Comparison of ENCODE assay signal across 7 cellular contexts in the genomic region with DNA sequence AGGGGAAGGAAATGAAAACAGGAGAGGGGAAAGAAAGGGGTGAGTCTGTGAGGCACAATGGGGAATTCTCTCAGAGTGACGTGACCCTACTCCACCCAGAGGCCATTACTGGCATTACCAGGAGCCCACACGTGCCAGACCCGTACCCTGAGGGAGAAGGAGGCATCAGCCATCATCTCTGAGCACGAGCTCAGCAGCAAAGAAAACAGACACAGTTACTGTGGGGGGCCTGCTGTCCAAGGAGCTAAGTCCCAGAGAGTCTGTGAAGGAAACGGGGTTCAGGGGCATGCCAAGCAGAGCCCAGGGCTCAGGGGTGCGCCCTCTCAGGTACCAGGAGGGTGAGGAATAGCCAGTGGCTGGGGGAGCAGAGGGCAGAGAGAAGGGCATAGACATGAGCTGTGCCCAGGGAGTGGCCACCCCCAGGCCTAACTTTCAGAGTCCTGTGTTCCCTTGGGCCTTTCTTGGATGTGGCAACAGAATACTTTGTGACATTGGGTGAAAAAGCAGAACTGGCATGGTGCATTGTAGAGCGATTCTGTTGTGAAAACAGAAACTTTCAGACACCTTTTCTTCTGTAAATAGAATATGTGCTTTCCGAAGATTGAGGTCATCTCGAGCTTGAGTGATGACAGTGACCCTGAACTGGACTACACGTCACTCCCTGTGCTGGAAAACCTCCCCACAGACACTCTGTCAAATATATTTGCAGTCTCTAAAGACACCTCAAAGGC. TPM values are rescaled to one million over a fixed set of nuclear protein-coding genes. Genes with fewer than 3 reads are reported as not detected.
DNase-seq lines count a peak whose midpoint lies in the region; ATAC-seq and TF ChIP-seq lines count a peak whose summit lies in the region.

No MANE protein-coding gene starts in this region.

- intact Hi-C loops in tibial artery (cut with DNase I; ENCODE audit: low total_unique reads) = no loop called here

- peaks cover 5 to 6% of the 10 kb centered on the region in 2 donors for H3K4me1 Mint-ChIP-seq in effector memory CD8-positive, alpha-beta T cell (ENCODE audit: low read depth in 2 of 2)

- peaks cover 11% of the 10 kb centered on the region for H3K36me3 Mint-ChIP-seq in effector memory CD8-positive, alpha-beta T cell (ENCODE audit: insufficient read depth)

- H3K9me3 Mint-ChIP-seq in effector memory CD8-positive, alpha-beta T cell = no peaks in the 10 kb centered on the region

- H3K4me1 ChIP-seq in tibial artery = peaks cover 0 to 35% (median 31%) of the 10 kb centered on the region in 4 donors

- H3K27me3 Mint-ChIP-seq in effector memory CD8-positive, alpha-beta T cell = peaks cover 11 to 15% of the 10 kb centered on the region in 2 donors

- peak overlapping the region; percentile 77 to 82 for H3K27ac ChIP-seq in tibial artery

- peak overlapping the region in 1 of 2 donors; percentile 55 for H3K27ac Mint-ChIP-seq in effector memory CD8-positive, alpha-beta T cell

- H3K27me3 ChIP-seq in tibial artery = no peaks in the 10 kb centered on the region

- peak; percentile 12 for DNase-seq in NCI-H2107 (lab: John Stamatoyannopoulos, UW)
- DNase-seq in activated CD4-positive, alpha-beta T cell treated with anti-CD3 and anti-CD28 coated beads, Interleukin-2, amount 50 U/mL, for 1 hour = peak; percentile 45
- peak; percentile 53 to 70 (median 55) for DNase-seq in effector memory CD8-positive, alpha-beta T cell
- DNase-seq in myocyte (ENCODE audit: low read depth) = peak; percentile 68
- peak in 1 of 2 donors; percentile 49 for DNase-seq in tibial artery

- no peaks in the 10 kb centered on the region for H3K9me3 ChIP-seq in tibial artery

- ATAC-seq in GM18517 (IDR thresholded peaks at IDR 0.05; ENCODE audit: unreplicated experiment) (peak; percentile 76), HG02943 (IDR thresholded peaks at IDR 0.05; ENCODE audit: low read depth, unreplicated experiment) (peak; percentile 80)
- peak; percentile 98 for ATAC-seq in effector memory CD8-positive, alpha-beta T cell (replicated peaks)

- H3K36me3 ChIP-seq in tibial artery = peaks cover 16 to 24% (median 23%) of the 10 kb centered on the region in 3 donors

- H3K4me3 Mint-ChIP-seq in effector memory CD8-positive, alpha-beta T cell = no peak overlapping the region

- H3K4me3 ChIP-seq in tibial artery = no peak overlapping the region

- peak; percentile 72 to 74 for TF ChIP-seq CTCF in tibial artery (IDR thresholded peaks at IDR 0.05)

RNA-seq across cellular contexts. Expression of a gene that starts 11.3 kb away (rescaled TPM):
- 17.5 and 23.6 TPM in 2 replicates for total RNA-seq in myocyte
- polyA plus RNA-seq in myocyte (2012) = 18.8 TPM

RNA-seq across cellular contexts. Expression of a gene that starts 15.4 kb away (rescaled TPM):
- not detected in 2 replicates for total RNA-seq in myocyte
- polyA plus RNA-seq in myocyte (2012) = not detected

RNA-seq across cellular contexts. Expression of a gene that starts 30.4 kb away (rescaled TPM):
- total RNA-seq in myocyte = not detected in 2 replicates
- 0.33 TPM for polyA plus RNA-seq in myocyte (2012)

RNA-seq across cellular contexts. Expression of a gene that starts 30.5 kb away (rescaled TPM):
- 31.8 and 35.0 TPM in 2 replicates for total RNA-seq in myocyte
- polyA plus RNA-seq in myocyte (2012) = 15.5 TPM

RNA-seq across cellular contexts. Expression of a gene that starts 58.8 kb away (rescaled TPM):
- total RNA-seq in myocyte = 42.1 and 53.5 TPM in 2 replicates
- 69.7 TPM for polyA plus RNA-seq in myocyte (2012)
